Comparison of ENCODE assay signal across 8 cellular contexts in genomic region chr1:119286587-119287181, GRCh38.
DNase-seq lines count a peak whose midpoint lies in the region; ATAC-seq and TF ChIP-seq lines count a peak whose summit lies in the region.

No MANE protein-coding gene starts in this region.

- DNase-seq in SHP77 (lab: John Stamatoyannopoulos, UW) (peak; percentile 39 to 51), SHP77 treated with DMSO at 0.1 percent for 48 hours (lab: John Stamatoyannopoulos, UW) (no peak), LoVo (ENCODE audit: low spot score) (peak; percentile 48), SW480 (ENCODE audit: low spot score) (peak; percentile 60), foreskin fibroblast (peak in 1 of 2 donors; percentile 39), NOMO-1 treated with DMSO at 0.1 percent for 48 hours (lab: John Stamatoyannopoulos, UW; ENCODE audit: unreplicated experiment) (no peak)
- peak; percentile 22 for DNase-seq in stimulated activated CD4-positive, alpha-beta T cell treated with anti-CD3 and anti-CD28 coated beads, Interleukin-1b, Interleukin-23, amount 100 ng/mL, for 48 hours

- peak; percentile 44 for TF ChIP-seq CTCF in foreskin fibroblast (IDR thresholded peaks at IDR 0.05; ENCODE audit: low read depth, low read length)

- no peak overlapping the region for H3K4me3 ChIP-seq in foreskin fibroblast (ENCODE audit: low read depth in 1 of 2, low read length in 2 of 2)

- ATAC-seq in GM21447 (IDR thresholded peaks at IDR 0.05; ENCODE audit: unreplicated experiment), result peak; percentile 73

Comparison
In these comparisons a context has a peak if more than half of its experiments do, and no peak if none do; other contexts are left out.
1. DNase-seq: peak in SHP77 (2 of 2), LoVo (single experiment), SW480 (single experiment) and stimulated activated CD4-positive, alpha-beta T cell treated with anti-CD3 and anti-CD28 coated beads, Interleukin-1b, Interleukin-23, amount 100 ng/mL, for 48 hours (single experiment); none in SHP77 treated with DMSO at 0.1 percent for 48 hours (single experiment) and NOMO-1 treated with DMSO at 0.1 percent for 48 hours (single experiment).